ENCODE assay signal across 18 cellular contexts in genomic region chr5:18102733-18103132, GRCh38.
DNase-seq lines count a peak whose midpoint lies in the region; ATAC-seq and TF ChIP-seq lines count a peak whose summit lies in the region.
"Had no signal": no experiment of that assay in that cellular context is flagged by ENCODE, and none has a peak within 500 bp of the region (broad histone marks: within the 10 kb centered on the region; RNA-seq: fewer than 3 reads in every experiment).

No MANE protein-coding gene starts in this region.

- H3K18ac ChIP-seq in mesendoderm (ENCODE audit: low read length) = no peak overlapping the region

- H3K4me2 ChIP-seq in Loucy (ENCODE audit: low read depth, low read length, poor library complexity, severe bottlenecking) (no peak overlapping the region), mesendoderm (ENCODE audit: low read length) (no peak overlapping the region)
- H3K4me2 ChIP-seq: BLaER1 treated with 17β-estradiol and CSF1 and Interleukin-3, amounts not matched to agents 10 nM and 100 nM had no signal

- H3K4me1 ChIP-seq in Loucy (ENCODE audit: insufficient read depth, low read length, poor library complexity, severe bottlenecking) = peaks cover 7% of the 10 kb centered on the region
- no peaks in the 10 kb centered on the region for H3K4me1 ChIP-seq in mesendoderm (ENCODE audit: control insufficient read depth, low read depth, low read length)
- no peaks in the 10 kb centered on the region for H3K4me1 ChIP-seq in tibial artery
- no peaks in the 10 kb centered on the region for H3K4me1 ChIP-seq in upper lobe of right lung

- H2BK120ac ChIP-seq in mesendoderm (ENCODE audit: low read depth, low read length) = no peak overlapping the region

- ATAC-seq in WTC11 (peak; percentile 78), upper lobe of right lung (no peak)
- ATAC-seq: HCT116, K562 had no signal

- H3K4ac ChIP-seq in mesendoderm (ENCODE audit: low read depth, low read length) = no peak overlapping the region

- H3K36me3 Mint-ChIP-seq in WTC11 = no peaks in the 10 kb centered on the region

- H3K9me3 ChIP-seq in Loucy (ENCODE audit: insufficient read depth, low read depth, low read length) = no peaks in the 10 kb centered on the region
- no peaks in the 10 kb centered on the region for H3K9me3 ChIP-seq in tibial artery
- no peaks in the 10 kb centered on the region for H3K9me3 ChIP-seq in upper lobe of right lung
- H3K9me3 ChIP-seq: BLaER1 treated with 17β-estradiol and CSF1 and Interleukin-3, amounts not matched to agents 10 nM and 100 nM had no signal

- H3K9me3 Mint-ChIP-seq in WTC11 = no peaks in the 10 kb centered on the region

- H3K27me3 Mint-ChIP-seq in WTC11 (ENCODE audit: low read depth) = no peaks in the 10 kb centered on the region

- no peaks in the 10 kb centered on the region for H3F3A ChIP-seq in Loucy (ENCODE audit: low read depth)

- no peaks in the 10 kb centered on the region for H4K20me1 ChIP-seq in Loucy (ENCODE audit: insufficient read depth, low read length, poor library complexity, severe bottlenecking)
- H4K20me1 ChIP-seq: BLaER1 treated with 17β-estradiol and CSF1 and Interleukin-3, amounts not matched to agents 10 nM and 100 nM had no signal

- no peak overlapping the region for H2BK15ac ChIP-seq in mesendoderm (replicated peaks; ENCODE audit: low read depth)

- no peak overlapping the region for H3K23ac ChIP-seq in mesendoderm (ENCODE audit: low read length)

- no peak overlapping the region for H3K4me3 ChIP-seq in Loucy (ENCODE audit: low read length, poor library complexity, severe bottlenecking)
- no peak overlapping the region for H3K4me3 ChIP-seq in mesendoderm (ENCODE audit: low read length)
- H3K4me3 ChIP-seq in tibial artery = no peak overlapping the region
- no peak overlapping the region for H3K4me3 ChIP-seq in upper lobe of right lung
- H3K4me3 ChIP-seq: BLaER1 treated with 17β-estradiol and CSF1 and Interleukin-3, amounts not matched to agents 10 nM and 100 nM; K562 had no signal

- no peak overlapping the region for H3K56ac ChIP-seq in mesendoderm (ENCODE audit: low read length)

- no peaks in the 10 kb centered on the region for H3K79me1 ChIP-seq in mesendoderm (ENCODE audit: low read length)

- H2AFZ ChIP-seq in Loucy (ENCODE audit: low read length) = no peak overlapping the region

- CTCF ChIA-PET in WTC11 (lab: Charles Lee) = no interaction called here

- H3K9me2 ChIP-seq in Loucy (replicated peaks; ENCODE audit: low read depth, low read length) = no peaks in the 10 kb centered on the region

- H3K27ac ChIP-seq in mesendoderm (ENCODE audit: low read depth, low read length) = no peak overlapping the region
- H3K27ac ChIP-seq in tibial artery = no peak overlapping the region
- H3K27ac ChIP-seq in upper lobe of right lung = no peak overlapping the region
- H3K27ac ChIP-seq: BLaER1 treated with 17β-estradiol and CSF1 and Interleukin-3, amounts not matched to agents 10 nM and 100 nM had no signal

- DNase-seq in DMS 273 (lab: John Stamatoyannopoulos, UW; ENCODE audit: unreplicated experiment) = peak; percentile 8
- no peak for DNase-seq in DMS 273 treated with DMSO at 0.1 percent for 48 hours (lab: John Stamatoyannopoulos, UW)
- no peak for DNase-seq in WTC11 (ENCODE audit: low spot score)
- peak; percentile 25 for DNase-seq in mesendoderm
- DNase-seq in tibial artery = no peak
- DNase-seq in upper lobe of right lung = no peak
- no peak for DNase-seq in mesenteric fat pad (ENCODE audit: low spot score)
- DNase-seq: 8988T, NCI-H1092, NCI-H146, NCI-H2081 treated with DMSO at 0.1 percent for 48 hours, NCI-H510A treated with DMSO at 0.1 percent for 48 hours, NCI-H82, SHP77 treated with DMSO at 0.1 percent for 48 hours had no signal

- intact Hi-C loops in tibial artery (cut with DNase I; ENCODE audit: low total_unique reads) = no loop called here
- intact Hi-C loops in upper lobe of right lung (cut with DNase I) = no loop called here

- no peak overlapping the region for H4K8ac ChIP-seq in mesendoderm (ENCODE audit: low read depth, low read length)

- WGBS in mesendoderm (ENCODE audit: extremely low coverage, insufficient coverage, low lambda C conversion rate) = no CpG with 5 or more reads among the region's 1 CpG

- POLR2A ChIA-PET in WTC11 (lab: Charles Lee) = no interaction called here

- H3K36me3 ChIP-seq in Loucy (ENCODE audit: insufficient read depth, low read length) = no peaks in the 10 kb centered on the region
- no peaks in the 10 kb centered on the region for H3K36me3 ChIP-seq in mesendoderm (ENCODE audit: control insufficient read depth, insufficient read depth, low read length)
- no peaks in the 10 kb centered on the region for H3K36me3 ChIP-seq in tibial artery
- H3K36me3 ChIP-seq in upper lobe of right lung = no peaks in the 10 kb centered on the region
- H3K36me3 ChIP-seq: BLaER1 treated with 17β-estradiol and CSF1 and Interleukin-3, amounts not matched to agents 10 nM and 100 nM had no signal

- H2BK5ac ChIP-seq in mesendoderm (ENCODE audit: low read length) = no peak overlapping the region

- H3K27me3 ChIP-seq in Loucy (ENCODE audit: insufficient read depth, low read length, poor library complexity, severe bottlenecking) = no peaks in the 10 kb centered on the region
- no peaks in the 10 kb centered on the region for H3K27me3 ChIP-seq in mesendoderm (ENCODE audit: insufficient read depth, low read length, poor library complexity)
- no peaks in the 10 kb centered on the region for H3K27me3 ChIP-seq in tibial artery
- no peaks in the 10 kb centered on the region for H3K27me3 ChIP-seq in upper lobe of right lung
- H3K27me3 ChIP-seq: BLaER1 treated with 17β-estradiol and CSF1 and Interleukin-3, amounts not matched to agents 10 nM and 100 nM had no signal

- H3K27ac Mint-ChIP-seq in WTC11 = no peak overlapping the region

- H3K4me1 Mint-ChIP-seq in WTC11 = peaks cover 23% of the 10 kb centered on the region

- peak; percentile 27; the same call in 1 of the 2 replicates for TF ChIP-seq CTCF in Loucy (conservative IDR thresholded peaks at IDR 0.05; ENCODE audit: low read length)
- TF ChIP-seq CTCF in WTC11 (IDR thresholded peaks at IDR 0.05) = no peak; the same call in 1 of the 2 replicates
- TF ChIP-seq CTCF in tibial artery (IDR thresholded peaks at IDR 0.05) = no peak
- TF ChIP-seq CTCF in upper lobe of right lung (IDR thresholded peaks at IDR 0.05) = no peak

- H3K9ac ChIP-seq in Loucy (ENCODE audit: low read depth, low read length, poor library complexity, severe bottlenecking) = no peak overlapping the region
- no peak overlapping the region for H3K9ac ChIP-seq in mesendoderm (ENCODE audit: low read length)
- H3K9ac ChIP-seq: BLaER1 treated with 17β-estradiol and CSF1 and Interleukin-3, amounts not matched to agents 10 nM and 100 nM had no signal

- H2AK5ac ChIP-seq in mesendoderm (ENCODE audit: low read length) = no peak overlapping the region

- no peaks in the 10 kb centered on the region for H3K79me2 ChIP-seq in Loucy (ENCODE audit: insufficient read depth, low read length)
- H3K79me2 ChIP-seq in mesendoderm (ENCODE audit: control insufficient read depth, insufficient read depth, low read length) = no peaks in the 10 kb centered on the region

- H3K4me3 Mint-ChIP-seq in WTC11 = no peak overlapping the region

- H4K5ac ChIP-seq in mesendoderm (ENCODE audit: low read length) = no peak overlapping the region

TF ChIP-seq in WTC11, 78 proteins besides CTCF, POLR2A, EP300 and RAD21:
- no peak for TF ChIP-seq TP53 (CRISPR knock-in tag; IDR thresholded peaks at IDR 0.05)
- TF ChIP-seq, protein P1, sequence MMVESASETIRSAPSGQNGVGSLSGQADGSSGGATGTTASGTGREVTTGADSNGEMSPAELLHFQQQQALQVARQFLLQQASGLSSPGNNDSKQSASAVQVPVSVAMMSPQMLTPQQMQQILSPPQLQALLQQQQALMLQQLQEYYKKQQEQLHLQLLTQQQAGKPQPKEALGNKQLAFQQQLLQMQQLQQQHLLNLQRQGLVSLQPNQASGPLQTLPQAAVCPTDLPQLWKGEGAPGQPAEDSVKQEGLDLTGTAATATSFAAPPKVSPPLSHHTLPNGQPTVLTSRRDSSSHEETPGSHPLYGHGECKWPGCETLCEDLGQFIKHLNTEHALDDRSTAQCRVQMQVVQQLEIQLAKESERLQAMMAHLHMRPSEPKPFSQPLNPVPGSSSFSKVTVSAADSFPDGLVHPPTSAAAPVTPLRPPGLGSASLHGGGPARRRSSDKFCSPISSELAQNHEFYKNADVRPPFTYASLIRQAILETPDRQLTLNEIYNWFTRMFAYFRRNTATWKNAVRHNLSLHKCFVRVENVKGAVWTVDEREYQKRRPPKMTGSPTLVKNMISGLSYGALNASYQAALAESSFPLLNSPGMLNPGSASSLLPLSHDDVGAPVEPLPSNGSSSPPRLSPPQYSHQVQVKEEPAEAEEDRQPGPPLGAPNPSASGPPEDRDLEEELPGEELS (CRISPR knock-in tag; IDR thresholded peaks at IDR 0.05) = no peak
- TF ChIP-seq, protein P2, sequence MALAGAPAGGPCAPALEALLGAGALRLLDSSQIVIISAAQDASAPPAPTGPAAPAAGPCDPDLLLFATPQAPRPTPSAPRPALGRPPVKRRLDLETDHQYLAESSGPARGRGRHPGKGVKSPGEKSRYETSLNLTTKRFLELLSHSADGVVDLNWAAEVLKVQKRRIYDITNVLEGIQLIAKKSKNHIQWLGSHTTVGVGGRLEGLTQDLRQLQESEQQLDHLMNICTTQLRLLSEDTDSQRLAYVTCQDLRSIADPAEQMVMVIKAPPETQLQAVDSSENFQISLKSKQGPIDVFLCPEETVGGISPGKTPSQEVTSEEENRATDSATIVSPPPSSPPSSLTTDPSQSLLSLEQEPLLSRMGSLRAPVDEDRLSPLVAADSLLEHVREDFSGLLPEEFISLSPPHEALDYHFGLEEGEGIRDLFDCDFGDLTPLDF (CRISPR knock-in tag; IDR thresholded peaks at IDR 0.05) = no peak
TF ChIP-seq in WTC11: peak in this region for 0.

Comparison
In these comparisons a context has a peak if more than half of its experiments do, and no peak if none do; other contexts are left out.
1. DNase-seq: peak in DMS 273 (single experiment) and mesendoderm (single experiment); none in DMS 273 treated with DMSO at 0.1 percent for 48 hours (single experiment), WTC11 (single experiment), tibial artery (0 of 2), upper lobe of right lung (single experiment) and mesenteric fat pad (single experiment).